In genomic region chr17:51279183-51279582, GRCh38 we compare ENCODE assay signal across 18 cellular contexts.
"Had no signal": no experiment of that assay in that cellular context is flagged by ENCODE, and none has a peak within 500 bp of the region (broad histone marks: within the 10 kb centered on the region; RNA-seq: fewer than 3 reads in every experiment).

No MANE protein-coding gene starts in this region.

- DNase-seq: activated CD4-positive, alpha-beta T cell treated with anti-CD3 and anti-CD28 coated beads, Interleukin-2, amount 50 U/mL, for 4 hours; activated CD4-positive, CD25-positive, alpha-beta regulatory T cell treated with anti-CD3 and anti-CD28 coated beads, Interleukin-2, amount 50 U/mL, for 72 hours; activated CD8-positive, alpha-beta memory T cell treated with anti-CD3 and anti-CD28 coated beads, Interleukin-2, amount 50 U/mL, for 4 hours; amygdala; gastrocnemius medialis; glutamatergic neuron; left ventricle myocardium inferior; mucosa of descending colon; SJCRH30; stimulated activated CD4-positive, alpha-beta T cell treated with anti-CD3 and anti-CD28 coated beads, Interleukin-15, amount 100 ng/mL, for 24 hours; stimulated activated naive CD4-positive, alpha-beta T cell treated with Interleukin-2 at 50 U/mL for 16 hours; substantia nigra; T-helper 2 cell had no signal

- H3K27me3 Mint-ChIP-seq: central memory CD8-positive, alpha-beta T cell; dendritic cell treated with granulocyte-macrophage colony-stimulating factor and Interleukin-4, amounts not matched to agents 40 ng/mL and 50 ng/mL, for 4 days; natural killer cell treated with Interleukin-12 subunit alpha and Interleukin-12 subunit beta and Interleukin-15 and Interleukin-18, amount 100 ng/mL, for 72 hours; type B pancreatic cell had no signal

- H3K9me3 Mint-ChIP-seq: central memory CD8-positive, alpha-beta T cell; dendritic cell treated with granulocyte-macrophage colony-stimulating factor and Interleukin-4, amounts not matched to agents 40 ng/mL and 50 ng/mL, for 4 days; natural killer cell treated with Interleukin-12 subunit alpha and Interleukin-12 subunit beta and Interleukin-15 and Interleukin-18, amount 100 ng/mL, for 72 hours; type B pancreatic cell had no signal

- H3K4me3 Mint-ChIP-seq: central memory CD8-positive, alpha-beta T cell; dendritic cell treated with granulocyte-macrophage colony-stimulating factor and Interleukin-4, amounts not matched to agents 40 ng/mL and 50 ng/mL, for 4 days; natural killer cell treated with Interleukin-12 subunit alpha and Interleukin-12 subunit beta and Interleukin-15 and Interleukin-18, amount 100 ng/mL, for 72 hours; type B pancreatic cell had no signal

- ATAC-seq: gastrocnemius medialis; mucosa of descending colon; natural killer cell treated with Interleukin-12 subunit alpha and Interleukin-12 subunit beta and Interleukin-15 and Interleukin-18, amount 100 ng/mL, for 72 hours; SK-N-SH treated with all-trans-retinoic acid at 6 μM for 48 hours had no signal

- H3K27ac Mint-ChIP-seq: dendritic cell treated with granulocyte-macrophage colony-stimulating factor and Interleukin-4, amounts not matched to agents 40 ng/mL and 50 ng/mL, for 4 days; type B pancreatic cell had no signal
